27 cellular contexts compared by ENCODE assay signal in genomic region chr11:132872223-132872622, GRCh38.
"Had no signal": no experiment of that assay in that cellular context is flagged by ENCODE, and none has a peak within 500 bp of the region (broad histone marks: within the 10 kb centered on the region; RNA-seq: fewer than 3 reads in every experiment).

No MANE protein-coding gene starts in this region.

- H3K27me3 ChIP-seq: foreskin keratinocyte, ovary, sigmoid colon, upper lobe of left lung had no signal

- H3K27ac Mint-ChIP-seq: activated CD4-positive, alpha-beta memory T cell treated with anti-CD3 and anti-CD28 coated beads for 36 hours; activated CD4-positive, alpha-beta T cell treated with anti-CD3 and anti-CD28 coated beads, Interleukin-2, amount 10 ng/mL, durations not matched to agents 24 days and 14 days; activated naive CD4-positive, alpha-beta T cell treated with anti-CD3 and anti-CD28 coated beads, Interleukin-2, amount 10 ng/mL, durations not matched to agents 7 days and 5 days; effector memory CD8-positive, alpha-beta T cell; immature natural killer cell; mesothelial cell of epicardium; naive B cell; progenitor cell of endocrine pancreas; stimulated activated memory B cell treated with anti-CD40 and anti-IgM and Interleukin-4, amounts not matched to agents 10 μg/mL and 1 μg/mL and 100 μg/mL, for 72 hours; stimulated activated naive CD8-positive, alpha-beta T cell treated with anti-CD3 and anti-CD28 coated beads, Interleukin-15, amount 100 ng/mL, for 72 hours had no signal

- H3K27ac ChIP-seq: foreskin keratinocyte, heart left ventricle, ovary, sigmoid colon, upper lobe of left lung had no signal

- H3K4me1 Mint-ChIP-seq: activated CD4-positive, alpha-beta T cell treated with anti-CD3 and anti-CD28 coated beads, Interleukin-2, amount 10 ng/mL, durations not matched to agents 24 days and 14 days; activated naive CD4-positive, alpha-beta T cell treated with anti-CD3 and anti-CD28 coated beads, Interleukin-2, amount 10 ng/mL, durations not matched to agents 7 days and 5 days; immature natural killer cell; naive B cell; stimulated activated memory B cell treated with anti-CD40 and anti-IgM and Interleukin-4, amounts not matched to agents 10 μg/mL and 1 μg/mL and 100 μg/mL, for 72 hours; stimulated activated naive CD8-positive, alpha-beta T cell treated with anti-CD3 and anti-CD28 coated beads, Interleukin-15, amount 100 ng/mL, for 72 hours had no signal

- ATAC-seq: effector memory CD8-positive, alpha-beta T cell; foreskin keratinocyte; heart left ventricle; left colon; stimulated activated memory B cell treated with anti-CD40 and anti-IgM and Interleukin-4, amounts not matched to agents 10 μg/mL and 1 μg/mL and 100 μg/mL, for 72 hours; stimulated activated naive CD8-positive, alpha-beta T cell treated with anti-CD3 and anti-CD28 coated beads, Interleukin-15, amount 100 ng/mL, for 72 hours had no signal

- H3K4me3 Mint-ChIP-seq: activated CD4-positive, alpha-beta memory T cell treated with anti-CD3 and anti-CD28 coated beads for 36 hours; activated CD4-positive, alpha-beta T cell treated with anti-CD3 and anti-CD28 coated beads, Interleukin-2, amount 10 ng/mL, durations not matched to agents 24 days and 14 days; activated naive CD4-positive, alpha-beta T cell treated with anti-CD3 and anti-CD28 coated beads, Interleukin-2, amount 10 ng/mL, durations not matched to agents 7 days and 5 days; effector memory CD8-positive, alpha-beta T cell; immature natural killer cell; mesothelial cell of epicardium; naive B cell; stimulated activated memory B cell treated with anti-CD40 and anti-IgM and Interleukin-4, amounts not matched to agents 10 μg/mL and 1 μg/mL and 100 μg/mL, for 72 hours; stimulated activated naive CD8-positive, alpha-beta T cell treated with anti-CD3 and anti-CD28 coated beads, Interleukin-15, amount 100 ng/mL, for 72 hours had no signal

- H3K36me3 ChIP-seq: heart left ventricle, ovary, sigmoid colon, upper lobe of left lung had no signal

- H3K36me3 Mint-ChIP-seq: activated CD4-positive, alpha-beta memory T cell treated with anti-CD3 and anti-CD28 coated beads for 36 hours; activated naive CD4-positive, alpha-beta T cell treated with anti-CD3 and anti-CD28 coated beads, Interleukin-2, amount 10 ng/mL, durations not matched to agents 7 days and 5 days; immature natural killer cell; mesothelial cell of epicardium; naive B cell; stimulated activated memory B cell treated with anti-CD40 and anti-IgM and Interleukin-4, amounts not matched to agents 10 μg/mL and 1 μg/mL and 100 μg/mL, for 72 hours had no signal

- H3K4me1 ChIP-seq: foreskin keratinocyte, heart left ventricle, sigmoid colon, upper lobe of left lung had no signal

- DNase-seq: activated CD4-positive, alpha-beta memory T cell treated with anti-CD3 and anti-CD28 coated beads for 36 hours; activated CD4-positive, alpha-beta T cell treated with anti-CD3 and anti-CD28 coated beads, Interleukin-2, amount 10 ng/mL, durations not matched to agents 24 days and 14 days; activated CD4-positive, CD25-positive, alpha-beta regulatory T cell treated with anti-CD3 and anti-CD28 coated beads, Interleukin-2, amount 50 U/mL, for 72 hours; activated CD8-positive, alpha-beta memory T cell treated with anti-CD3 and anti-CD28 coated beads, Interleukin-2, amount 50 U/mL, for 4 hours; activated gamma-delta T cell; activated naive CD4-positive, alpha-beta T cell treated with anti-CD3 and anti-CD28 coated beads, Interleukin-2, amount 10 ng/mL, durations not matched to agents 7 days and 5 days; activated T-cell treated with anti-CD3 and anti-CD28 coated beads, Interleukin-2, amount 50 U/mL, for 1 hour; amniotic stem cell; cortex of kidney; effector memory CD8-positive, alpha-beta T cell; foreskin keratinocyte; heart left ventricle; hypothalamus; immature natural killer cell; kidney; left colon; mammary epithelial cell; naive B cell; ovary; sigmoid colon; small intestine; stimulated activated CD4-positive, alpha-beta T cell treated with anti-CD3 and anti-CD28 coated beads, Interleukin-4, amount 100 ng/mL, for 24 hours; stimulated activated naive CD8-positive, alpha-beta T cell treated with anti-CD3 and anti-CD28 coated beads, Interleukin-15, amount 100 ng/mL, for 72 hours; upper lobe of left lung had no signal

- H3K9me3 ChIP-seq: heart left ventricle, ovary, sigmoid colon, upper lobe of left lung had no signal

- H3K9me3 Mint-ChIP-seq: activated CD4-positive, alpha-beta memory T cell treated with anti-CD3 and anti-CD28 coated beads for 36 hours; activated CD4-positive, alpha-beta T cell treated with anti-CD3 and anti-CD28 coated beads, Interleukin-2, amount 10 ng/mL, durations not matched to agents 24 days and 14 days; effector memory CD8-positive, alpha-beta T cell; mesothelial cell of epicardium; stimulated activated memory B cell treated with anti-CD40 and anti-IgM and Interleukin-4, amounts not matched to agents 10 μg/mL and 1 μg/mL and 100 μg/mL, for 72 hours; stimulated activated naive CD8-positive, alpha-beta T cell treated with anti-CD3 and anti-CD28 coated beads, Interleukin-15, amount 100 ng/mL, for 72 hours had no signal

- H3K27me3 Mint-ChIP-seq: activated CD4-positive, alpha-beta memory T cell treated with anti-CD3 and anti-CD28 coated beads for 36 hours; activated CD4-positive, alpha-beta T cell treated with anti-CD3 and anti-CD28 coated beads, Interleukin-2, amount 10 ng/mL, durations not matched to agents 24 days and 14 days; activated naive CD4-positive, alpha-beta T cell treated with anti-CD3 and anti-CD28 coated beads, Interleukin-2, amount 10 ng/mL, durations not matched to agents 7 days and 5 days; effector memory CD8-positive, alpha-beta T cell; stimulated activated memory B cell treated with anti-CD40 and anti-IgM and Interleukin-4, amounts not matched to agents 10 μg/mL and 1 μg/mL and 100 μg/mL, for 72 hours; stimulated activated naive CD8-positive, alpha-beta T cell treated with anti-CD3 and anti-CD28 coated beads, Interleukin-15, amount 100 ng/mL, for 72 hours had no signal

- H3K4me3 ChIP-seq: heart left ventricle, ovary, sigmoid colon, upper lobe of left lung had no signal
